In genomic region chr17:43483674-43484551, GRCh38 we compare ENCODE assay signal across 8 cellular contexts. TPM values are rescaled to one million over a fixed set of nuclear protein-coding genes. Genes with fewer than 3 reads are reported as not detected.
DNase-seq lines count a peak whose midpoint lies in the region; ATAC-seq, FAIRE-seq and TF ChIP-seq lines count a peak whose summit lies in the region.

Gene DHX8 (plus strand): TSS chr17:43483975. CDS start chr17:43484038, 63 bp downstream.

- intact Hi-C loops in T-helper 1 cell treated with Interleukin-12 subunit alpha and Interleukin-12 subunit beta and Interleukin-4 antibody, amounts not matched to agents 30 ng/mL and 1 ng/mL, for 36 hours (cut with micrococcal nuclease), result loop anchor here (1.0 to 10.0 kb wide), 16 partner anchors 63 to 919 kb away; partner anchors contain the start of genes ARL4D, BRCA1, COASY and ETV4
- intact Hi-C loops in left cardiac atrium (cut with DNase I), result loop anchor here (1.0 to 2.0 kb wide), 2 partner anchors 89 to 90 kb away; no protein-coding TSS in a partner anchor

- H3K27ac Mint-ChIP-seq in progenitor cell of endocrine pancreas, result peak within 1 kb of the TSS; percentile 99

- FAIRE-seq in GM12891 (lab: Jason Lieb, UNC), result peak; percentile 98

- peak within 1 kb of the TSS; percentile 100 for H3K4me3 Mint-ChIP-seq in progenitor cell of endocrine pancreas (ENCODE audit: low read depth)

- H3K36me3 ChIP-seq in urinary bladder (ENCODE audit: insufficient read depth), result no peaks in the 10 kb centered on the region

- H3K36me3 Mint-ChIP-seq in progenitor cell of endocrine pancreas (ENCODE audit: insufficient read depth), result no peaks in the 10 kb centered on the region

- WGBS in urinary bladder, result under 1% methylated on average over 51 of the region's 51 CpGs

- no peak within 1 kb of the TSS for H3K27ac ChIP-seq in urinary bladder (ENCODE audit: low read depth)

- peak within 1 kb of the TSS; percentile 55 for H3K4me3 ChIP-seq in urinary bladder (ENCODE audit: low read depth, low read length)

- H3K4me1 ChIP-seq in urinary bladder (ENCODE audit: insufficient read depth), result peaks cover 2% of the 10 kb centered on the region

- DNase-seq in GM12891 (ENCODE audit: insufficient read length, low spot score) (peak; percentile 71), NCI-H146 (lab: John Stamatoyannopoulos, UW) (peak; percentile 98), amniotic stem cell (lab: John Stamatoyannopoulos, UW) (peak; percentile 99), left cardiac atrium (peak; percentile 97), progenitor cell of endocrine pancreas (ENCODE audit: low spot score, unreplicated experiment) (peak; percentile 98)

- no peaks in the 10 kb centered on the region for H3K9me3 Mint-ChIP-seq in progenitor cell of endocrine pancreas (ENCODE audit: low read depth)

- TF ChIP-seq CTCF in progenitor cell of endocrine pancreas (IDR thresholded peaks at IDR 0.05; ENCODE audit: unreplicated experiment), result peak; percentile 100

- H3K4me1 Mint-ChIP-seq in progenitor cell of endocrine pancreas (ENCODE audit: low read depth), result peaks cover 18% of the 10 kb centered on the region

- TF ChIP-seq POLR2A in GM12891 (IDR thresholded peaks at IDR 0.05; ENCODE audit: low read depth, low read length), result peak; percentile 88

- no peaks in the 10 kb centered on the region for H3K27me3 Mint-ChIP-seq in progenitor cell of endocrine pancreas

- ATAC-seq in HG02852 (IDR thresholded peaks at IDR 0.05; ENCODE audit: unreplicated experiment) (peak; percentile 92), left cardiac atrium (peak; percentile 99)

TF ChIP-seq in GM12891, 5 proteins besides CTCF, POLR2A, EP300 and RAD21:
- peak; percentile 84 for TF ChIP-seq SPI1 (IDR thresholded peaks at IDR 0.05; ENCODE audit: low read depth, low read length)
- TF ChIP-seq TAF1 (IDR thresholded peaks at IDR 0.05; ENCODE audit: low read depth, low read length), result peak; percentile 78
- no peak for TF ChIP-seq POU2F2 (IDR thresholded peaks at IDR 0.05; ENCODE audit: low read depth, low read length)
- TF ChIP-seq POLR2AphosphoS5 (IDR thresholded peaks at IDR 0.05; ENCODE audit: low read depth, low read length), result peak; percentile 82

RNA-seq across cellular contexts. Expression of gene DHX8, which starts in this region (rescaled TPM):
- polyA plus RNA-seq in GM12891 (2012; ENCODE audit: low read depth, missing spikeins), result 16.5 TPM
- 65.1 and 65.9 TPM in 2 replicates for total RNA-seq in T-helper 1 cell treated with Interleukin-12 subunit alpha and Interleukin-12 subunit beta and Interleukin-4 antibody, amounts not matched to agents 30 ng/mL and 1 ng/mL, for 36 hours
- total RNA-seq in left cardiac atrium (10 to 100 TPM; 27.1 to 35.2 TPM), progenitor cell of endocrine pancreas (55.2 and 60.6 TPM in 2 replicates), urinary bladder (30.6 TPM)
- polyA plus RNA-seq in urinary bladder, result 37.4 TPM
